8 cellular contexts compared by ENCODE assay signal in the genomic region with DNA sequence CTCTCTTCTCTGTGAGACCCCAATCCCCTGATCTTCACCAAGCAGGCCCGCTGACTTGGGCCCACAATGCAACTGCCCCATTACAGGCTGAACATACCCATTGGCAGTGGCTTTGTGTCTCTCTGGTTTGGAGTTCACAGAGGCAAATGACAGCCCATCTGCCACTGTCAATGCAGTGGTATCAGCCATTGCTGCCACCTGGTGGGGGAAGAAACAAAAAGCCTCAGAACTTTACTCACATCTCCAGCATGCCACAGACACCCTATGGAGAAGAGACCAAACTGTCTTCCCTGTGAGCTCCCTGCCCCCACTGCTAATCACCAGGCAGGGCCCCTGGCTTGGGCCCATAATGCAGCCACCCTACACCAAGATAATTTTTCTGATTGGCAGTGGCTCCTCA.
DNase-seq lines count a peak whose midpoint lies in the region; ATAC-seq and TF ChIP-seq lines count a peak whose summit lies in the region.

No MANE protein-coding gene starts in this region.

- H3K4me1 ChIP-seq in KMS-11 (ENCODE audit: low read depth, poor library complexity, severe bottlenecking): no peaks in the 10 kb centered on the region
- no peaks in the 10 kb centered on the region for H3K4me1 ChIP-seq in naive thymus-derived CD4-positive, alpha-beta T cell (ENCODE audit: control insufficient read depth in 2 of 2, insufficient read depth in 2 of 2, low read length in 2 of 2)
- no peaks in the 10 kb centered on the region for H3K4me1 ChIP-seq in lower lobe of right lung

- POLR2A ChIA-PET in naive thymus-derived CD4-positive, alpha-beta T cell (lab: Charles Lee): no interaction called here

- H3K9ac ChIP-seq in KMS-11: no peak overlapping the region

- 0 out of 2 replicates have a peak, but pooled peaks have one; percentile 30 for TF ChIP-seq CTCF in KMS-11 (conservative IDR thresholded peaks at IDR 0.05; ENCODE audit: low read depth, low read length)
- TF ChIP-seq CTCF in lower lobe of right lung (IDR thresholded peaks at IDR 0.05): no peak

- no peak overlapping the region for H2AFZ ChIP-seq in KMS-11 (ENCODE audit: low read depth)

- peaks cover 0 to 38% (median 14%) of the 10 kb centered on the region in 7 donors for H3K4me1 Mint-ChIP-seq in naive thymus-derived CD4-positive, alpha-beta T cell

- peak overlapping the region in 4 of 9 donors; percentile 18 to 83 (median 41) for H3K27ac Mint-ChIP-seq in naive thymus-derived CD4-positive, alpha-beta T cell

- H4K20me1 ChIP-seq in KMS-11 (ENCODE audit: insufficient read depth): no peaks in the 10 kb centered on the region

- peak overlapping the region in 1 of 10 donors; percentile 75 for H3K4me3 Mint-ChIP-seq in naive thymus-derived CD4-positive, alpha-beta T cell

- intact Hi-C loops in naive thymus-derived CD4-positive, alpha-beta T cell (cut with micrococcal nuclease): no loop called here
- intact Hi-C loops in lower lobe of right lung (cut with DNase I): no loop called here

- DNase-seq in NCI-H2081 (lab: John Stamatoyannopoulos, UW): peak; percentile 17 to 70
- DNase-seq in NCI-H2081 treated with DMSO at 0.1 percent for 48 hours (lab: John Stamatoyannopoulos, UW): no peak
- peak; percentile 3 to 20 for DNase-seq in activated CD4-positive, alpha-beta T cell treated with anti-CD3 and anti-CD28 coated beads, Interleukin-2, amount 50 U/mL, for 48 hours
- DNase-seq in naive thymus-derived CD4-positive, alpha-beta T cell: peak in 5 of 9 donors; percentile 1 to 40 (median 35)
- DNase-seq in lower lobe of right lung: no peak
- no peak for DNase-seq in hippocampal formation (lab: John Stamatoyannopoulos, UW)

- H3K79me2 ChIP-seq in KMS-11 (ENCODE audit: insufficient read depth, low read depth): no peaks in the 10 kb centered on the region

- H3K4me3 ChIP-seq in KMS-11 (IDR thresholded peaks at IDR 0.05; ENCODE audit: insufficient read depth, low read depth, low read length) (no peak overlapping the region), lower lobe of right lung (no peak overlapping the region)
- H3K4me3 ChIP-seq in naive thymus-derived CD4-positive, alpha-beta T cell (ENCODE audit: low read length): no peak overlapping the region

- H3K27ac ChIP-seq in KMS-11 (no peak overlapping the region), lower lobe of right lung (no peak overlapping the region)
- no peak overlapping the region for H3K27ac ChIP-seq in naive thymus-derived CD4-positive, alpha-beta T cell (ENCODE audit: low read depth, low read length)

- H3K36me3 ChIP-seq in KMS-11 (ENCODE audit: insufficient read depth) (no peaks in the 10 kb centered on the region), lower lobe of right lung (no peaks in the 10 kb centered on the region)
- H3K36me3 ChIP-seq in naive thymus-derived CD4-positive, alpha-beta T cell (ENCODE audit: control insufficient read depth in 2 of 3, insufficient read depth in 3 of 3, low read length in 3 of 3): no peaks in the 10 kb centered on the region

- ATAC-seq in naive thymus-derived CD4-positive, alpha-beta T cell: no peak
- no peak for ATAC-seq in lower lobe of right lung
- no peak for ATAC-seq in HG02938 (IDR thresholded peaks at IDR 0.05; ENCODE audit: unreplicated experiment)

- peaks cover 0 to 16% (median 10%) of the 10 kb centered on the region in 11 donors for H3K9me3 Mint-ChIP-seq in naive thymus-derived CD4-positive, alpha-beta T cell

- H3K9me3 ChIP-seq in naive thymus-derived CD4-positive, alpha-beta T cell (ENCODE audit: control insufficient read depth in 2 of 3, low read length in 3 of 3): no peaks in the 10 kb centered on the region
- no peaks in the 10 kb centered on the region for H3K9me3 ChIP-seq in lower lobe of right lung

- H3K4me2 ChIP-seq in KMS-11: no peak overlapping the region

- H3K36me3 Mint-ChIP-seq in naive thymus-derived CD4-positive, alpha-beta T cell: peaks cover 0 to 6% (median 0%) of the 10 kb centered on the region in 5 donors

- H3K27me3 ChIP-seq in KMS-11 (ENCODE audit: insufficient read depth, low read depth) (no peaks in the 10 kb centered on the region), lower lobe of right lung (ENCODE audit: low read depth) (no peaks in the 10 kb centered on the region)
- H3K27me3 ChIP-seq in naive thymus-derived CD4-positive, alpha-beta T cell (ENCODE audit: control insufficient read depth in 2 of 2, insufficient read depth in 2 of 2, low read length in 2 of 2): no peaks in the 10 kb centered on the region

- H3K27me3 Mint-ChIP-seq in naive thymus-derived CD4-positive, alpha-beta T cell: no peaks in the 10 kb centered on the region

- CTCF ChIA-PET in naive thymus-derived CD4-positive, alpha-beta T cell (lab: Charles Lee): no interaction called here

Comparison
In these comparisons a context has a peak if more than half of its experiments do, and no peak if none do; other contexts are left out.
1. DNase-seq: peak in NCI-H2081 (2 of 2), activated CD4-positive, alpha-beta T cell treated with anti-CD3 and anti-CD28 coated beads, Interleukin-2, amount 50 U/mL, for 48 hours (2 of 2) and naive thymus-derived CD4-positive, alpha-beta T cell (5 of 9); none in NCI-H2081 treated with DMSO at 0.1 percent for 48 hours (single experiment), lower lobe of right lung (single experiment) and hippocampal formation (0 of 2).